2 cellular contexts compared by ENCODE assay signal in genomic region chr17:39598635-39599005, GRCh38.
TF ChIP-seq lines count a peak whose summit lies in the region.

No MANE protein-coding gene starts in this region.

TF ChIP-seq in HEK293, 187 proteins besides CTCF, POLR2A, EP300 and RAD21:
- TF ChIP-seq ZNF16 (tag by site-specific recombination; IDR thresholded peaks at IDR 0.05; ENCODE audit: low read depth) (no peak), HIC1 (tag by site-specific recombination; IDR thresholded peaks at IDR 0.05) (peak; percentile 86)

TF ChIP-seq in H1, 55 proteins besides CTCF, POLR2A, EP300 and RAD21:
- TF ChIP-seq TAF7 (optimal IDR thresholded peaks at IDR 0.05; ENCODE audit: borderline replicate concordance, low read depth, low read length) (no peak), ZNF274 (IDR thresholded peaks at IDR 0.05; ENCODE audit: borderline replicate concordance, extremely low read depth, low read length) (no peak), CBX5 (IDR thresholded peaks at IDR 0.05; ENCODE audit: low read depth, low read length) (no peak), CHD1 (IDR thresholded peaks at IDR 0.05; ENCODE audit: low read depth, low read length) (no peak), EZH2 (IDR thresholded peaks at IDR 0.05; ENCODE audit: low read depth, low read length, severe bottlenecking) (peak; percentile 67), SRF (IDR thresholded peaks at IDR 0.05; ENCODE audit: low read depth, low read length) (no peak), YY1 (IDR thresholded peaks at IDR 0.05; ENCODE audit: low read depth, low read length) (no peak), BCL11A (IDR thresholded peaks at IDR 0.05; ENCODE audit: low read depth in 2 of 2, low read length in 2 of 2) (no peak), USF2 (IDR thresholded peaks at IDR 0.05; ENCODE audit: low read length) (no peak), KDM1A (IDR thresholded peaks at IDR 0.05; ENCODE audit: borderline replicate concordance, low read length) (no peak), ASH2L (IDR thresholded peaks at IDR 0.05; ENCODE audit: low read length) (no peak), POLR2AphosphoS5 (IDR thresholded peaks at IDR 0.05; ENCODE audit: low read depth, low read length) (no peak), RNF2 (IDR thresholded peaks at IDR 0.05; ENCODE audit: borderline replicate concordance, low read depth, low read length, missing control alignments, poor library complexity, severe bottlenecking) (peak; percentile 76), CBX8 (IDR thresholded peaks at IDR 0.05; ENCODE audit: borderline replicate concordance, low read depth, low read length) (peak; percentile 71; the same call in 1 of the 2 replicates), EGR1 (IDR thresholded peaks at IDR 0.05; ENCODE audit: borderline replicate concordance, low read depth, low read length) (no peak), TCF12 (IDR thresholded peaks at IDR 0.05; ENCODE audit: low read depth, low read length) (no peak), BRCA1 (IDR thresholded peaks at IDR 0.05; ENCODE audit: low read depth, low read length) (no peak), SUZ12 (IDR thresholded peaks at IDR 0.05; ENCODE audit: low read length) (no peak), TAF1 (IDR thresholded peaks at IDR 0.05; ENCODE audit: low read depth, low read length) (no peak), MAFK (IDR thresholded peaks at IDR 0.05; ENCODE audit: low read depth, low read length) (no peak), TEAD4 (IDR thresholded peaks at IDR 0.05; ENCODE audit: low read depth, low read length) (no peak), SIN3A (conservative IDR thresholded peaks at IDR 0.05 in 1 of 2, IDR thresholded peaks at IDR 0.05 in 1 of 2; ENCODE audit: low read depth in 1 of 2, low read length in 2 of 2) (no peak), CREB1 (IDR thresholded peaks at IDR 0.05) (no peak), CTBP2 (IDR thresholded peaks at IDR 0.05; ENCODE audit: borderline replicate concordance, insufficient read depth, insufficient read length, low read length) (peak; percentile 14), TBP (IDR thresholded peaks at IDR 0.05; ENCODE audit: low read depth, low read length) (no peak), PHF8 (conservative IDR thresholded peaks at IDR 0.05; ENCODE audit: low read depth, low read length) (no peak), JUND (IDR thresholded peaks at IDR 0.05; ENCODE audit: low read length) (no peak), CHD2 (IDR thresholded peaks at IDR 0.05; ENCODE audit: low read length) (no peak), KDM5A (IDR thresholded peaks at IDR 0.05; ENCODE audit: low read length) (no peak), SP4 (IDR thresholded peaks at IDR 0.05; ENCODE audit: low read length) (no peak)
